Comparison of ENCODE assay signal across 1 cellular context in the genomic region with DNA sequence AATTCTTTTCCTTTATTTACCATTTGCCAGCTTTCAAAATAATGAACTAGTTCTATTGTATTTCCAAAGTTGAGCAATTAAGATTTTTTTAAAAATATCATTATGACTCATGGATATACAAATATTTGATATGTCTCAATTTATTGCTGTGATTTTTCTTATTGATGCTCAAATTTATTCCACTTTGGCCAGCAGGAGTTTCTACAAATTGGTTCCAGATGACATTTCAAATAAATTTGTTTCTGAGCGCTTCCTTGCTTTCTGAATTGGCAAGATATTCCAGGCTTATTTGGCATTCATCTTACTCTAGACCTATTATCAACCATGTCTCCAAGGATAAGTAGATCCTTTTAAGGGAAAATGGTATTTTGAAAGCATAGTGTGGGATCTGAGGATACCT.
TF ChIP-seq lines count a peak whose summit lies in the region.

No MANE protein-coding gene starts in this region.

TF ChIP-seq in SK-N-SH, 30 proteins besides CTCF, POLR2A, EP300 and RAD21:
- TF ChIP-seq NFIC (IDR thresholded peaks at IDR 0.05; ENCODE audit: borderline replicate concordance) (peak; percentile 61; the same call in 1 of the 2 replicates), FOSL2 (IDR thresholded peaks at IDR 0.05; ENCODE audit: borderline replicate concordance, low read depth) (peak; percentile 39; the same call in 1 of the 2 replicates), POLR2AphosphoS5 (IDR thresholded peaks at IDR 0.05; ENCODE audit: low read depth, low read length) (peak; percentile 52; the same call in 1 of the 2 replicates), ELF1 (IDR thresholded peaks at IDR 0.05) (no peak), RXRA (IDR thresholded peaks at IDR 0.05; ENCODE audit: borderline replicate concordance, low read depth) (no peak; the same call in 1 of the 2 replicates), TEAD4 (IDR thresholded peaks at IDR 0.05; ENCODE audit: borderline replicate concordance, insufficient read depth) (peak; percentile 8; the same call in 1 of the 2 replicates), PBX3 (IDR thresholded peaks at IDR 0.05) (peak; percentile 78), TCF12 (IDR thresholded peaks at IDR 0.05) (peak; percentile 94), JUND (IDR thresholded peaks at IDR 0.05) (peak; percentile 44)
- TF ChIP-seq, protein P1, sequence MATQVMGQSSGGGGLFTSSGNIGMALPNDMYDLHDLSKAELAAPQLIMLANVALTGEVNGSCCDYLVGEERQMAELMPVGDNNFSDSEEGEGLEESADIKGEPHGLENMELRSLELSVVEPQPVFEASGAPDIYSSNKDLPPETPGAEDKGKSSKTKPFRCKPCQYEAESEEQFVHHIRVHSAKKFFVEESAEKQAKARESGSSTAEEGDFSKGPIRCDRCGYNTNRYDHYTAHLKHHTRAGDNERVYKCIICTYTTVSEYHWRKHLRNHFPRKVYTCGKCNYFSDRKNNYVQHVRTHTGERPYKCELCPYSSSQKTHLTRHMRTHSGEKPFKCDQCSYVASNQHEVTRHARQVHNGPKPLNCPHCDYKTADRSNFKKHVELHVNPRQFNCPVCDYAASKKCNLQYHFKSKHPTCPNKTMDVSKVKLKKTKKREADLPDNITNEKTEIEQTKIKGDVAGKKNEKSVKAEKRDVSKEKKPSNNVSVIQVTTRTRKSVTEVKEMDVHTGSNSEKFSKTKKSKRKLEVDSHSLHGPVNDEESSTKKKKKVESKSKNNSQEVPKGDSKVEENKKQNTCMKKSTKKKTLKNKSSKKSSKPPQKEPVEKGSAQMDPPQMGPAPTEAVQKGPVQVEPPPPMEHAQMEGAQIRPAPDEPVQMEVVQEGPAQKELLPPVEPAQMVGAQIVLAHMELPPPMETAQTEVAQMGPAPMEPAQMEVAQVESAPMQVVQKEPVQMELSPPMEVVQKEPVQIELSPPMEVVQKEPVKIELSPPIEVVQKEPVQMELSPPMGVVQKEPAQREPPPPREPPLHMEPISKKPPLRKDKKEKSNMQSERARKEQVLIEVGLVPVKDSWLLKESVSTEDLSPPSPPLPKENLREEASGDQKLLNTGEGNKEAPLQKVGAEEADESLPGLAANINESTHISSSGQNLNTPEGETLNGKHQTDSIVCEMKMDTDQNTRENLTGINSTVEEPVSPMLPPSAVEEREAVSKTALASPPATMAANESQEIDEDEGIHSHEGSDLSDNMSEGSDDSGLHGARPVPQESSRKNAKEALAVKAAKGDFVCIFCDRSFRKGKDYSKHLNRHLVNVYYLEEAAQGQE (IDR thresholded peaks at IDR 0.05; ENCODE audit: low read depth, low read length) = no peak
